Comparison of ENCODE assay signal across 9 cellular contexts in the genomic region with DNA sequence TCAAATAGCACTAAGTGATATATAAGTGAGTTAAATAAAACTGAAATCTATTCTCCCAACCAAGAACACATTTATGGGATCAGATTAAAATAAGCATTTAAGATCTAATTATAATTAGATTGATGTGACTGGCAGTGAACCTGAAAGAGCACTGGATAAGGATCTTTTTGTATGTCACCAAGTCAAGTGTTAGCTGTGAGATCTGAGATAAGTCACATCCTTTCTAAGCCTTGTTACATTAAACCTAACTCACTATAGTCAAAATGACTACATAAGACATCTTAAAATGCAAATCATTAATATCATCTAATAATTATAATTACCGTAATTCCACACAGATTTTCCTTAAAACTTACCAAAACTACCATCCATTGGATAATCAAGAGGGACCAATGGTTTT. TPM values are rescaled to one million over a fixed set of nuclear protein-coding genes. Genes with fewer than 3 reads are reported as not detected.
A peak's percentile ranks its signal among the peaks of the same experiment; 100 is the strongest.
DNase-seq lines count a peak whose midpoint lies in the region; ATAC-seq and TF ChIP-seq lines count a peak whose summit lies in the region.
"Had no signal": no experiment of that assay in that cellular context is flagged by ENCODE, and none has a peak within 500 bp of the region (broad histone marks: within the 10 kb centered on the region; RNA-seq: fewer than 3 reads in every experiment).

No MANE protein-coding gene starts in this region.

- peaks cover 36 to 50% (median 50%) of the 10 kb centered on the region in 3 experiments for H3K36me3 Mint-ChIP-seq in H9 (ENCODE audit: insufficient read depth in 1 of 3, low read depth in 3 of 3)
- peaks cover 60% of the 10 kb centered on the region for H3K36me3 Mint-ChIP-seq in activated CD4-positive, alpha-beta memory T cell treated with anti-CD3 and anti-CD28 coated beads, Interleukin-2, amount 10 ng/mL, durations not matched to agents 7 days and 5 days (ENCODE audit: low read depth)

- H3K79me1 ChIP-seq in H9 (ENCODE audit: insufficient read depth, low read depth, low read length, poor library complexity, severe bottlenecking), result peaks cover 4% of the 10 kb centered on the region

- H3K27me3 ChIP-seq in H9 (ENCODE audit: insufficient read depth, low read length) (no peaks in the 10 kb centered on the region), hepatocyte (no peaks in the 10 kb centered on the region)

- H3K27me3 Mint-ChIP-seq in H9 (ENCODE audit: low read depth), result no peaks in the 10 kb centered on the region
- no peaks in the 10 kb centered on the region for H3K27me3 Mint-ChIP-seq in activated CD4-positive, alpha-beta memory T cell treated with anti-CD3 and anti-CD28 coated beads, Interleukin-2, amount 10 ng/mL, durations not matched to agents 7 days and 5 days

- no peak overlapping the region for H2BK5ac ChIP-seq in H9 (ENCODE audit: insufficient read length, low read length)

- H3K4ac ChIP-seq in H9 (ENCODE audit: low read depth, low read length), result no peak overlapping the region

- in situ Hi-C loops in KBM-7 (cut with MboI; ENCODE audit: low pct_unique_long_range_greater_than_20kb, low sequenced_read_pairs), result no loop called here

- no peak overlapping the region for H3K23ac ChIP-seq in H9 (ENCODE audit: insufficient read length, low read depth, low read length)

- peaks cover 8 to 14% of the 10 kb centered on the region in 2 experiments for H3K4me1 Mint-ChIP-seq in H9
- H3K4me1 Mint-ChIP-seq in activated CD4-positive, alpha-beta memory T cell treated with anti-CD3 and anti-CD28 coated beads, Interleukin-2, amount 10 ng/mL, durations not matched to agents 7 days and 5 days, result peaks cover 53% of the 10 kb centered on the region

- H3K4me1 ChIP-seq in H9 (ENCODE audit: insufficient read depth, low read length), result no peaks in the 10 kb centered on the region
- H3K4me1 ChIP-seq in hepatocyte (ENCODE audit: insufficient read depth), result no peaks in the 10 kb centered on the region

- ATAC-seq in GM19035 (IDR thresholded peaks at IDR 0.05; ENCODE audit: unreplicated experiment), result no peak
- ATAC-seq: right cardiac atrium had no signal

- no peak overlapping the region for H3K14ac ChIP-seq in H9 (ENCODE audit: insufficient read depth, low read length)

- H3T11ph ChIP-seq in H9 (ENCODE audit: low read length), result no peak overlapping the region

- H4K5ac ChIP-seq in H9 (ENCODE audit: insufficient read length, low read depth, low read length), result no peak overlapping the region

- H2BK15ac ChIP-seq in H9 (ENCODE audit: low read depth, low read length), result no peak overlapping the region

- POLR2A ChIA-PET in activated CD4-positive, alpha-beta memory T cell treated with anti-CD3 and anti-CD28 coated beads, Interleukin-2, amount 10 ng/mL, durations not matched to agents 7 days and 5 days (lab: Charles Lee), result interaction anchor here (0.5 to 17.3 kb wide), 6 partner anchors 10 to 126 kb away, joined by 3 to 142 read pairs (median 25); partner anchors contain the start of genes ANXA5, BBS7 and EXOSC9

- H3K9ac ChIP-seq in H9 (ENCODE audit: extremely low read depth, insufficient read length, low read length), result peak overlapping the region; percentile 82

- H3K9me3 Mint-ChIP-seq in H9, result no peaks in the 10 kb centered on the region
- no peaks in the 10 kb centered on the region for H3K9me3 Mint-ChIP-seq in activated CD4-positive, alpha-beta memory T cell treated with anti-CD3 and anti-CD28 coated beads, Interleukin-2, amount 10 ng/mL, durations not matched to agents 7 days and 5 days

- no peak overlapping the region for H4K8ac ChIP-seq in H9 (replicated peaks; ENCODE audit: insufficient read length, low read depth, low read length)

- H3K4me2 ChIP-seq in H9 (ENCODE audit: insufficient read depth, insufficient read length, low read length), result peak overlapping the region; percentile 64
- peak overlapping the region; percentile 92 for H3K4me2 ChIP-seq in hepatocyte

- 100% methylated on average over 1 of the region's 1 CpG for WGBS in H9 (ENCODE audit: extremely low coverage, insufficient read length, low lambda C conversion rate)
- WGBS in hepatocyte (ENCODE audit: low lambda C conversion rate, missing lambda C conversion rate), result 92% methylated on average over 1 of the region's 1 CpG

- H3K9me2 ChIP-seq in hepatocyte (replicated peaks; ENCODE audit: insufficient read depth), result no peaks in the 10 kb centered on the region

- H3K9me3 ChIP-seq in H9 (ENCODE audit: control insufficient read depth, low read depth, low read length), result no peaks in the 10 kb centered on the region
- no peaks in the 10 kb centered on the region for H3K9me3 ChIP-seq in hepatocyte (ENCODE audit: low read depth)

- no peak overlapping the region for H4K91ac ChIP-seq in H9 (ENCODE audit: insufficient read length, low read depth, low read length)

- H3K23me2 ChIP-seq in H9 (ENCODE audit: insufficient read length, low read depth, low read length, poor library complexity, severe bottlenecking), result peaks cover 8% of the 10 kb centered on the region

- CTCF ChIA-PET in activated CD4-positive, alpha-beta memory T cell treated with anti-CD3 and anti-CD28 coated beads, Interleukin-2, amount 10 ng/mL, durations not matched to agents 7 days and 5 days (lab: Charles Lee), result interaction anchor here (0.8 to 1.5 kb wide), 2 partner anchors 13 to 15 kb away, joined by 3 read pairs; no protein-coding TSS in a partner anchor

- peak overlapping the region; percentile 99 to 100 for H3K4me3 Mint-ChIP-seq in H9
- H3K4me3 Mint-ChIP-seq in activated CD4-positive, alpha-beta memory T cell treated with anti-CD3 and anti-CD28 coated beads, Interleukin-2, amount 10 ng/mL, durations not matched to agents 7 days and 5 days, result peak overlapping the region; percentile 98

- no peak overlapping the region for H2AK5ac ChIP-seq in H9 (ENCODE audit: insufficient read length, low read length)

- no peak for DNase-seq in AG09309 (ENCODE audit: low read depth)
- DNase-seq in H9, result no peak
- DNase-seq in activated CD4-positive, alpha-beta memory T cell treated with anti-CD3 and anti-CD28 coated beads, Interleukin-2, amount 10 ng/mL, durations not matched to agents 7 days and 5 days, result no peak
- no peak for DNase-seq in hepatocyte (ENCODE audit: low spot score)
- DNase-seq in GF-D8 (lab: John Stamatoyannopoulos, UW), result no peak
- DNase-seq in KBM-7, result no peak
- no peak for DNase-seq in activated CD4-positive, alpha-beta T cell treated with anti-CD3 and anti-CD28 coated beads, Interleukin-2, amount 50 U/mL, for 48 hours
- DNase-seq: right cardiac atrium had no signal

- no peak overlapping the region for H2BK20ac ChIP-seq in H9 (ENCODE audit: low read depth, low read length, poor library complexity, severe bottlenecking)

- H2BK120ac ChIP-seq in H9 (ENCODE audit: low read depth, low read length, poor library complexity, severe bottlenecking), result no peak overlapping the region

- H4K20me1 ChIP-seq in H9 (ENCODE audit: control insufficient read depth, insufficient read depth, insufficient read length) (no peaks in the 10 kb centered on the region), hepatocyte (ENCODE audit: insufficient read depth, poor library complexity, severe bottlenecking) (no peaks in the 10 kb centered on the region)

- TF ChIP-seq CTCF in AG09309 (IDR thresholded peaks at IDR 0.05; ENCODE audit: control insufficient read depth, insufficient read depth, low read depth, low read length, missing control alignments), result no peak
- TF ChIP-seq CTCF in H9 (conservative IDR thresholded peaks at IDR 0.05), result no peak
- no peak for TF ChIP-seq CTCF in hepatocyte (IDR thresholded peaks at IDR 0.05; ENCODE audit: poor library complexity)

- no peak overlapping the region for H3K18ac ChIP-seq in H9 (ENCODE audit: insufficient read length, low read depth, low read length)

- no peak overlapping the region for H2BK12ac ChIP-seq in H9 (ENCODE audit: insufficient read length, low read depth, low read length)

- no peak overlapping the region for H3K56ac ChIP-seq in H9 (ENCODE audit: insufficient read length, low read depth, low read length)

- no peak overlapping the region for H3K27ac ChIP-seq in H9 (ENCODE audit: insufficient read length, low read depth, low read length)
- H3K27ac ChIP-seq in hepatocyte, result no peak overlapping the region

- H3K79me2 ChIP-seq in H9 (ENCODE audit: insufficient read depth, low read length), result peaks cover 8% of the 10 kb centered on the region; the same call in 1 of the 2 replicates
- H3K79me2 ChIP-seq in hepatocyte, result peaks cover 25% of the 10 kb centered on the region

- H3K36me3 ChIP-seq in hepatocyte (replicated peaks; ENCODE audit: insufficient read depth, low read depth), result no peaks in the 10 kb centered on the region

- H3K27ac Mint-ChIP-seq in H9, result no peak overlapping the region
- peak overlapping the region; percentile 96 for H3K27ac Mint-ChIP-seq in activated CD4-positive, alpha-beta memory T cell treated with anti-CD3 and anti-CD28 coated beads, Interleukin-2, amount 10 ng/mL, durations not matched to agents 7 days and 5 days

- H2AFZ ChIP-seq in H9 (ENCODE audit: low read length) (no peak overlapping the region), hepatocyte (peak overlapping the region; percentile 70)

- H3K4me3 ChIP-seq in AG09309 (ENCODE audit: control insufficient read depth, low read depth, low read length) (peak overlapping the region; percentile 92), hepatocyte (peak overlapping the region; percentile 40)

RNA-seq across cellular contexts. Expression of gene CCNA2, which starts 1.6 kb away (rescaled TPM):
- total RNA-seq in H9 (2021) (89.0 and 89.2 TPM in 2 replicates), hepatocyte (15.3 and 21.6 TPM in 2 replicates)
- total RNA-seq in activated CD4-positive, alpha-beta memory T cell treated with anti-CD3 and anti-CD28 coated beads, Interleukin-2, amount 10 ng/mL, durations not matched to agents 7 days and 5 days, result 100 to 1,000 TPM; 104 to 107 TPM
- polyA plus RNA-seq in hepatocyte, result 7.4 and 15.1 TPM in 2 replicates

RNA-seq across cellular contexts. Expression of gene EXOSC9, which starts 20.9 kb away (rescaled TPM):
- total RNA-seq in H9 (2021) (68.6 and 69.1 TPM in 2 replicates), hepatocyte (20.1 and 23.1 TPM in 2 replicates)
- 10 to 100 TPM; 50.5 to 51.0 TPM for total RNA-seq in activated CD4-positive, alpha-beta memory T cell treated with anti-CD3 and anti-CD28 coated beads, Interleukin-2, amount 10 ng/mL, durations not matched to agents 7 days and 5 days
- polyA plus RNA-seq in hepatocyte, result 14.4 and 15.4 TPM in 2 replicates

RNA-seq across cellular contexts. Expression of gene BBS7, which starts 48.2 kb away (rescaled TPM):
- 26.2 and 28.5 TPM in 2 replicates for total RNA-seq in H9 (2021)
- total RNA-seq in activated CD4-positive, alpha-beta memory T cell treated with anti-CD3 and anti-CD28 coated beads, Interleukin-2, amount 10 ng/mL, durations not matched to agents 7 days and 5 days, result 10 to 100 TPM; 16.2 to 16.9 TPM
- 9.5 and 12.4 TPM in 2 replicates for total RNA-seq in hepatocyte
- 11.9 and 12.1 TPM in 2 replicates for polyA plus RNA-seq in hepatocyte

RNA-seq across cellular contexts. Expression of gene SMIM43, which starts 57.1 kb away (rescaled TPM):
- total RNA-seq in H9 (2021) (1.0 and 1.2 TPM in 2 replicates), hepatocyte (0.08 TPM in 1 of 2 replicates, not detected in the other)
- not detected for total RNA-seq in activated CD4-positive, alpha-beta memory T cell treated with anti-CD3 and anti-CD28 coated beads, Interleukin-2, amount 10 ng/mL, durations not matched to agents 7 days and 5 days
- 0.95 TPM in 1 of 2 replicates, not detected in the other for polyA plus RNA-seq in hepatocyte
